ENCODE assay signal across 9 cellular contexts in genomic region chr12:8780389-8780788, GRCh38. TPM values are rescaled to one million over a fixed set of nuclear protein-coding genes. Genes with fewer than 3 reads are reported as not detected.
DNase-seq lines count a peak whose midpoint lies in the region; ATAC-seq, FAIRE-seq and TF ChIP-seq lines count a peak whose summit lies in the region.
"Had no signal": no experiment of that assay in that cellular context is flagged by ENCODE, and none has a peak within 500 bp of the region (broad histone marks: within the 10 kb centered on the region; RNA-seq: fewer than 3 reads in every experiment).

No MANE protein-coding gene starts in this region.

- H3K4me3 ChIP-seq in SK-N-MC (no peak overlapping the region), heart left ventricle (no peak overlapping the region)
- H3K4me3 ChIP-seq: SJCRH30 had no signal

- H3K9me3 ChIP-seq in SK-N-MC (ENCODE audit: low read depth, low read length): no peaks in the 10 kb centered on the region
- H3K9me3 ChIP-seq in heart left ventricle: no peaks in the 10 kb centered on the region

- intact Hi-C loops in heart left ventricle (cut with DNase I): loop anchor here in 5 of 10 donors (2.0 to 10.0 kb wide), 6 partner anchors 77 to 264 kb away; no protein-coding TSS in a partner anchor

- no peaks in the 10 kb centered on the region for H3K27me3 ChIP-seq in heart left ventricle
- H3K27me3 ChIP-seq: SJCRH30 had no signal

- ATAC-seq in heart left ventricle: peak in 1 of 4 donors; percentile 63
- no peak for ATAC-seq in GM21786 (IDR thresholded peaks at IDR 0.05; ENCODE audit: unreplicated experiment)
- ATAC-seq in GM21360 (IDR thresholded peaks at IDR 0.05; ENCODE audit: unreplicated experiment): no peak

- peaks cover 38% of the 10 kb centered on the region for H3K36me3 ChIP-seq in SK-N-MC (ENCODE audit: insufficient read depth, low read length)
- H3K36me3 ChIP-seq in heart left ventricle: peaks cover 0 to 34% (median 15%) of the 10 kb centered on the region in 9 donors

- peak; percentile 35 for TF ChIP-seq CTCF in GM13977 (IDR thresholded peaks at IDR 0.05; ENCODE audit: extremely low read depth, insufficient read depth, missing control alignments)
- TF ChIP-seq CTCF in heart left ventricle (IDR thresholded peaks at IDR 0.05): peak in 11 of 12 donors; percentile 6 to 50 (median 38)

- peak; percentile 31 for DNase-seq in GM13977 (ENCODE audit: low spot score)
- DNase-seq in SK-N-MC (ENCODE audit: low read depth, low spot score): peak; percentile 8
- DNase-seq in heart left ventricle: no peak
- DNase-seq in ureter (ENCODE audit: low spot score): no peak
- no peak for DNase-seq in activated CD4-positive, alpha-beta T cell treated with anti-CD3 and anti-CD28 coated beads, Interleukin-2, amount 50 U/mL, for 48 hours
- DNase-seq: SJCRH30 had no signal

- in situ Hi-C loops in GM13977 (cut with MboI; ENCODE audit: low pct_unique_long_range_greater_than_20kb, low sequenced_read_pairs, unreplicated experiment): no loop called here

- H3K4me1 ChIP-seq in heart left ventricle: peaks cover 0 to 26% (median 4%) of the 10 kb centered on the region in 12 donors
- H3K4me1 ChIP-seq: SJCRH30 had no signal

- H3K27ac ChIP-seq in SK-N-MC: no peak overlapping the region
- H3K27ac ChIP-seq in heart left ventricle: no peak overlapping the region
- H3K27ac ChIP-seq: SJCRH30 had no signal

- FAIRE-seq in A204.1 (lab: Jason Lieb, UNC): peak; percentile 87

- H3K9ac ChIP-seq in SK-N-MC (ENCODE audit: insufficient read length): no peak overlapping the region

- TF ChIP-seq POLR2A in heart left ventricle (IDR thresholded peaks at IDR 0.05): no peak

- WGBS in heart left ventricle, 4 donors: 81 to 90% (median 85%) methylated on average over 1 of the region's 1 CpG

RNA-seq across cellular contexts. Expression of gene A2ML1, which starts 42.0 kb away (rescaled TPM):
- total RNA-seq in heart left ventricle: under 1 TPM in 1 of 9 donors, not detected in 8; 0.25 TPM
- under 1 TPM; 0.07 to 0.08 TPM for polyA plus RNA-seq in heart left ventricle
- 5.9 TPM for total RNA-seq in ureter
- total RNA-seq: SJCRH30 had no signal

Comparison
In these comparisons a context has a peak if more than half of its experiments do, and no peak if none do; other contexts are left out.
1. DNase-seq: peak in GM13977 (single experiment) and SK-N-MC (single experiment); none in heart left ventricle (0 of 5), ureter (single experiment) and activated CD4-positive, alpha-beta T cell treated with anti-CD3 and anti-CD28 coated beads, Interleukin-2, amount 50 U/mL, for 48 hours (0 of 2).